Comparison of ENCODE assay signal across 15 cellular contexts in the genomic region with DNA sequence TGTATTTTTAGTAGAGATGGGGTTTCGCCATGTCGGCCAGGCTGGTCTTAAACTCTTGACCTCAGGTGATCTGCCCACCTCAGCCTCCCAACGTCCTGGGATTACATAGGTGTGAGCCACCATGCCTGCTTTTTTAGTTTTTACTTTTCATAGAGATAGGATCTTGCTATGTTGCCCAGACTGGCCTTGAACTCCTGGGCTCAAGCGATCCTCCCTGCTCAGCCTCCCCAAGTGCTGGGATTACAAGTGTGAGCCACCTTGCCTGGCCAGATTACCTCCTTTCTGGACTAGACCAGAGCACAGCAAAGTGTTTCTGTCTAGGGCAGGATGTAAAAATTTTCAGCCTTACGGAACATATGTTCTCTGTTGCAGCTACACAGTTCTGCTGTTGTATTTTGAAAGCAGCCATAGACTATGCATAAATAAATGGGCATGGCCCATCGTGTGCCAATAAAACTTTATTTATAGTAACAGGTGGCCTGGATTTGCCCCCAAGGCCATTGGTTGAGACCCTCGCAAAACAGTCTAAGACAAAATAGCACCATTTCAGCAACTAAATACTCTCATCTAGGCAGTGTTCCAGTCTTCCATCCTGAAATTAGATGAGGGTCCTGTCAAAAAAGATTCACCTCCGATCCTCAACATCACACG. TPM values are rescaled to one million over a fixed set of nuclear protein-coding genes. Genes with fewer than 3 reads are reported as not detected.
DNase-seq lines count a peak whose midpoint lies in the region; ATAC-seq and TF ChIP-seq lines count a peak whose summit lies in the region.
"Had no signal": no experiment of that assay in that cellular context is flagged by ENCODE, and none has a peak within 500 bp of the region (broad histone marks: within the 10 kb centered on the region; RNA-seq: fewer than 3 reads in every experiment).

No MANE protein-coding gene starts in this region.

- ATAC-seq in right cardiac atrium = no peak
- no peak for ATAC-seq in stimulated activated memory B cell treated with anti-CD40 and anti-IgM and Interleukin-4, amounts not matched to agents 10 μg/mL and 1 μg/mL and 100 μg/mL, for 72 hours
- ATAC-seq in GM21737 (IDR thresholded peaks at IDR 0.05; ENCODE audit: unreplicated experiment) = no peak
- ATAC-seq in HG02973 (IDR thresholded peaks at IDR 0.05; ENCODE audit: unreplicated experiment) = no peak
- ATAC-seq: GM23338 had no signal

- H3K4me3 ChIP-seq in left ventricle myocardium inferior (no peak overlapping the region), right cardiac atrium (ENCODE audit: low read length) (no peak overlapping the region)
- H3K4me3 ChIP-seq: BLaER1 treated with 17β-estradiol and CSF1 and Interleukin-3, amounts not matched to agents 10 nM and 100 nM; GM23338 had no signal

- WGBS in right cardiac atrium = 86% methylated on average over 9 of the region's 9 CpGs

- peaks cover 3% of the 10 kb centered on the region for H3K27me3 Mint-ChIP-seq in IgD-negative memory B cell
- H3K27me3 Mint-ChIP-seq in stimulated activated memory B cell treated with anti-CD40 and anti-IgM and Interleukin-4, amounts not matched to agents 10 μg/mL and 1 μg/mL and 100 μg/mL, for 72 hours = no peaks in the 10 kb centered on the region

- H3K36me3 ChIP-seq in left ventricle myocardium inferior = no peaks in the 10 kb centered on the region

- DNase-seq in left ventricle myocardium inferior (no peak), right cardiac atrium (no peak), glomerular visceral epithelial cell (ENCODE audit: extremely low spot score) (no peak)
- DNase-seq: CD4-positive, CD25-positive, alpha-beta regulatory T cell; DMS53; H7; IMR-90 had no signal

- H3K4me1 Mint-ChIP-seq in IgD-negative memory B cell = peaks cover 31 to 50% (median 41%) of the 10 kb centered on the region in 3 donors
- peaks cover 71% of the 10 kb centered on the region for H3K4me1 Mint-ChIP-seq in stimulated activated memory B cell treated with anti-CD40 and anti-IgM and Interleukin-4, amounts not matched to agents 10 μg/mL and 1 μg/mL and 100 μg/mL, for 72 hours
- H3K4me1 Mint-ChIP-seq: CD4-positive, CD25-positive, alpha-beta regulatory T cell had no signal

- H3K9me3 ChIP-seq in left ventricle myocardium inferior (replicated peaks) = peaks cover 10% of the 10 kb centered on the region
- H3K9me3 ChIP-seq in right cardiac atrium (ENCODE audit: control insufficient read depth, low read length) = no peaks in the 10 kb centered on the region

- peak overlapping the region; percentile 98 to 100 (median 99) for H3K27ac Mint-ChIP-seq in IgD-negative memory B cell
- H3K27ac Mint-ChIP-seq in stimulated activated memory B cell treated with anti-CD40 and anti-IgM and Interleukin-4, amounts not matched to agents 10 μg/mL and 1 μg/mL and 100 μg/mL, for 72 hours = peak overlapping the region; percentile 87
- H3K27ac Mint-ChIP-seq: CD4-positive, CD25-positive, alpha-beta regulatory T cell; GM23338 had no signal

- peaks cover 16% of the 10 kb centered on the region for H3K36me3 Mint-ChIP-seq in IgD-negative memory B cell
- H3K36me3 Mint-ChIP-seq in stimulated activated memory B cell treated with anti-CD40 and anti-IgM and Interleukin-4, amounts not matched to agents 10 μg/mL and 1 μg/mL and 100 μg/mL, for 72 hours = peaks cover 26% of the 10 kb centered on the region
- H3K36me3 Mint-ChIP-seq: CD4-positive, CD25-positive, alpha-beta regulatory T cell had no signal

- H3K27ac ChIP-seq in left ventricle myocardium inferior (replicated peaks) (peak overlapping the region; percentile 94), right cardiac atrium (ENCODE audit: low read length) (no peak overlapping the region), cingulate gyrus (ENCODE audit: low read depth, low read length) (peak overlapping the region; percentile 60)
- H3K27ac ChIP-seq: 22Rv1 had no signal

- intact Hi-C loops in left ventricle myocardium inferior (cut with micrococcal nuclease) (no loop called here), right cardiac atrium (cut with DNase I) (no loop called here)

- H3K27me3 ChIP-seq in left ventricle myocardium inferior (ENCODE audit: low read depth) (no peaks in the 10 kb centered on the region), right cardiac atrium (ENCODE audit: control insufficient read depth, insufficient read depth) (no peaks in the 10 kb centered on the region)
- H3K27me3 ChIP-seq: BLaER1 treated with 17β-estradiol and CSF1 and Interleukin-3, amounts not matched to agents 10 nM and 100 nM had no signal

- TF ChIP-seq CTCF in left ventricle myocardium inferior (IDR thresholded peaks at IDR 0.05; ENCODE audit: borderline replicate concordance) = no peak

- H3K4me1 ChIP-seq in left ventricle myocardium inferior (peaks cover 32% of the 10 kb centered on the region), right cardiac atrium (ENCODE audit: control insufficient read depth, insufficient read depth, low read length) (no peaks in the 10 kb centered on the region)

- peaks cover 0 to 5% (median 0%) of the 10 kb centered on the region in 3 donors for H3K9me3 Mint-ChIP-seq in IgD-negative memory B cell
- no peaks in the 10 kb centered on the region for H3K9me3 Mint-ChIP-seq in stimulated activated memory B cell treated with anti-CD40 and anti-IgM and Interleukin-4, amounts not matched to agents 10 μg/mL and 1 μg/mL and 100 μg/mL, for 72 hours

- H3K4me3 Mint-ChIP-seq in IgD-negative memory B cell = peak overlapping the region in 2 of 4 donors; percentile 70 to 91
- H3K4me3 Mint-ChIP-seq in stimulated activated memory B cell treated with anti-CD40 and anti-IgM and Interleukin-4, amounts not matched to agents 10 μg/mL and 1 μg/mL and 100 μg/mL, for 72 hours = no peak overlapping the region
- H3K4me3 Mint-ChIP-seq: CD4-positive, CD25-positive, alpha-beta regulatory T cell; GM23338 had no signal

RNA-seq across cellular contexts. Expression of a gene that starts 36.0 kb away (rescaled TPM):
- 46.6 TPM for total RNA-seq in left ventricle myocardium inferior
- total RNA-seq in right cardiac atrium = 10 to 100 TPM; 40.2 to 58.2 (median 48.6) TPM
- polyA plus RNA-seq in right cardiac atrium = 25.4 TPM
- polyA plus RNA-seq in IgD-negative memory B cell = 74.6 TPM

RNA-seq across cellular contexts. Expression of a gene that starts 54.7 kb away (rescaled TPM):
- total RNA-seq in left ventricle myocardium inferior = 195 TPM
- total RNA-seq in right cardiac atrium = 100 to 1,000 TPM; 160 to 176 (median 172) TPM
- 155 TPM for polyA plus RNA-seq in right cardiac atrium
- 0.64 TPM for polyA plus RNA-seq in IgD-negative memory B cell
- total RNA-seq: CD4-positive, CD25-positive, alpha-beta regulatory T cell had no signal
- polyA plus RNA-seq: CD4-positive, CD25-positive, alpha-beta regulatory T cell had no signal
